In the genomic region with DNA sequence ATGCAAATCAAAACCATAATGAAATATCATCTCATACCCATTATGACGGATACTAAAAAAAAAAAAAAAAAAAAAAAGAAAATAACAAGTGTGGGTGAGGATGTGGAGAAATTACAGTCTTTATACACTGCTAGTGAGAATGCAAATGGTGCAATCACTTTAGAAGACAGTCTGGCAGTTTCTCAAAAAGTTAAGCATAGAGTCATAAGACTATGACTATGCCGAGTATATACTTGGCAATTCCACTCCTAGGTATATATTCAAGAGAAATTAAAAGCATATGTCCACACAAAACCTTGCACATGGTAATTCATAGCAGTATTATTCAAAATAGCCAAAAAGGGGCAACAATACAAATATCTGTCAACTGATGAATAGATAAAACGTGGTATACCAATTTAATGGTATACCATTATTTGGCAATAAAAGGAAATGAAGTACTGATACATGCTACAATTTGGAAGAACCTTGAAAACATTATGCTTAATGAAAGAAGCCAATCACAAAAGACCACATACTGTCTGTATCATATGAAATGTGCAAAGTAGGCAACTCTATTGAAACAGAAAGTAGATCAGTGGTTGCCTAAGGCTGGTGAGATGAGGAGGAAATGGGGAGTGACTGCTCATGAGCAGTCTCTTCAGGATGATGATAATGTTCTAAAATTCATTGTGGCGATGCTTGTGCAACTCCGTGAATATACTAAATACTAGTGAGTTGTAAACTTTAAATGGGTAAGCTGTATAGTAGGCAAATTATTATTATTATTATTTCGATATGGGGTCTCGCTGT, we compare ENCODE assay signal across 22 cellular contexts.
A peak's percentile ranks its signal among the peaks of the same experiment; 100 is the strongest.
DNase-seq lines count a peak whose midpoint lies in the region; ATAC-seq and TF ChIP-seq lines count a peak whose summit lies in the region.
"Had no signal": no experiment of that assay in that cellular context is flagged by ENCODE, and none has a peak within 500 bp of the region (broad histone marks: within the 10 kb centered on the region; RNA-seq: fewer than 3 reads in every experiment).

No MANE protein-coding gene starts in this region.

- H3K36me3 ChIP-seq in DND-41 (ENCODE audit: insufficient read depth, low read length), result no peaks in the 10 kb centered on the region
- no peaks in the 10 kb centered on the region for H3K36me3 ChIP-seq in HEK293 (ENCODE audit: control insufficient read depth in 2 of 2, insufficient read depth in 1 of 2, low read length in 2 of 2)
- H3K36me3 ChIP-seq in adipocyte (ENCODE audit: control insufficient read depth, insufficient read depth, low read length, severe bottlenecking), result no peaks in the 10 kb centered on the region
- H3K36me3 ChIP-seq in prostate gland, result no peaks in the 10 kb centered on the region
- H3K36me3 ChIP-seq: right atrium auricular region, WERI-Rb-1 had no signal

- WGBS in prostate gland, result 86% methylated on average over 7 of the region's 7 CpGs

- no peaks in the 10 kb centered on the region for H3K4me1 Mint-ChIP-seq in activated CD4-positive, alpha-beta T cell treated with anti-CD3 and anti-CD28 coated beads for 36 hours
- H3K4me1 Mint-ChIP-seq: activated naive CD8-positive, alpha-beta T cell treated with anti-CD3 and anti-CD28 coated beads for 36 hours had no signal

- H3K9me3 ChIP-seq in DND-41 (ENCODE audit: insufficient read depth, low read length, severe bottlenecking) (no peaks in the 10 kb centered on the region), HEK293 (ENCODE audit: control insufficient read depth, insufficient read depth, low read depth, low read length) (no peaks in the 10 kb centered on the region; the same call in 1 of the 2 replicates), adipocyte (ENCODE audit: control insufficient read depth, low read length) (no peaks in the 10 kb centered on the region), prostate gland (no peaks in the 10 kb centered on the region)
- H3K9me3 ChIP-seq: right atrium auricular region had no signal

- DNase-seq in DND-41 (no peak), adipocyte (ENCODE audit: low read depth) (peak; percentile 75), fibroblast of the aortic adventitia (ENCODE audit: low read depth) (peak; percentile 71), prostate gland (ENCODE audit: low spot score) (no peak), amniotic stem cell (lab: John Stamatoyannopoulos, UW) (no peak)
- DNase-seq in activated CD4-positive, alpha-beta T cell treated with anti-CD3 and anti-CD28 coated beads for 36 hours, result no peak
- DNase-seq: activated CD8-positive, alpha-beta T cell treated with anti-CD3 and anti-CD28 coated beads, Interleukin-2, amount 10 ng/mL, durations not matched to agents 7 days and 5 days; activated naive CD8-positive, alpha-beta T cell treated with anti-CD3 and anti-CD28 coated beads for 36 hours; activated T-cell treated with anti-CD3 and anti-CD28 coated beads, Interleukin-2, amount 50 U/mL, for 72 hours; CD4-positive, alpha-beta T cell; DMS153; Karpas-422; NCI-H1417 treated with DMSO at 0.1 percent for 48 hours; NCI-H524 treated with DMSO at 0.1 percent for 48 hours; occipital lobe; SIG-M5; stimulated activated CD4-positive, alpha-beta T cell treated with anti-CD3 and anti-CD28 coated beads, Interleukin-12 subunit alpha, Interleukin-12 subunit beta, amount 100 ng/mL, for 4 hours; T-helper 17 cell; WERI-Rb-1 had no signal

- H3K27me3 Mint-ChIP-seq in activated CD4-positive, alpha-beta T cell treated with anti-CD3 and anti-CD28 coated beads for 36 hours, result peaks cover 28% of the 10 kb centered on the region

- H3K36me3 Mint-ChIP-seq in activated CD4-positive, alpha-beta T cell treated with anti-CD3 and anti-CD28 coated beads for 36 hours (ENCODE audit: low read depth), result no peaks in the 10 kb centered on the region
- H3K36me3 Mint-ChIP-seq: activated naive CD8-positive, alpha-beta T cell treated with anti-CD3 and anti-CD28 coated beads for 36 hours had no signal

- POLR2A ChIA-PET in HEK293 (lab: Yijun Ruan, JAX), result no interaction called here
- POLR2A ChIA-PET in activated CD4-positive, alpha-beta T cell treated with anti-CD3 and anti-CD28 coated beads for 36 hours (lab: Charles Lee), result no interaction called here

- no peak for TF ChIP-seq POLR2A in prostate gland (IDR thresholded peaks at IDR 0.05)

- no peaks in the 10 kb centered on the region for H3K9me3 Mint-ChIP-seq in activated CD4-positive, alpha-beta T cell treated with anti-CD3 and anti-CD28 coated beads for 36 hours (ENCODE audit: low read depth)
- H3K9me3 Mint-ChIP-seq: activated T-cell treated with anti-CD3 and anti-CD28 coated beads, Interleukin-2, amount 50 U/mL, for 72 hours had no signal

- ATAC-seq in DND-41 (ENCODE audit: insufficient read depth, low read depth), result peak; percentile 57; the same call in 2 of the 3 replicates
- ATAC-seq in activated CD4-positive, alpha-beta T cell treated with anti-CD3 and anti-CD28 coated beads for 36 hours, result no peak
- ATAC-seq in HG03342 (IDR thresholded peaks at IDR 0.05; ENCODE audit: unreplicated experiment), result no peak
- ATAC-seq: activated CD8-positive, alpha-beta T cell treated with anti-CD3 and anti-CD28 coated beads, Interleukin-2, amount 10 ng/mL, durations not matched to agents 7 days and 5 days; T-helper 17 cell had no signal

- H3K4me1 ChIP-seq in DND-41 (ENCODE audit: insufficient read depth, low read length) (no peaks in the 10 kb centered on the region), HEK293 (ENCODE audit: control insufficient read depth, insufficient read depth, low read length) (no peaks in the 10 kb centered on the region), adipocyte (ENCODE audit: control insufficient read depth, insufficient read depth, low read length) (peaks cover 13% of the 10 kb centered on the region), prostate gland (replicated peaks) (no peaks in the 10 kb centered on the region)
- H3K4me1 ChIP-seq: right atrium auricular region had no signal

- H3K9ac ChIP-seq in DND-41 (ENCODE audit: low read depth, low read length) (no peak overlapping the region), adipocyte (ENCODE audit: low read length) (no peak overlapping the region)

- H3K79me2 ChIP-seq in DND-41 (ENCODE audit: insufficient read depth, low read length), result no peaks in the 10 kb centered on the region

- H3K27me3 ChIP-seq in DND-41 (ENCODE audit: insufficient read depth, low read length, poor library complexity), result peaks cover 2% of the 10 kb centered on the region
- no peaks in the 10 kb centered on the region for H3K27me3 ChIP-seq in adipocyte (replicated peaks; ENCODE audit: control insufficient read depth, insufficient read depth, low read length)
- H3K27me3 ChIP-seq in prostate gland (replicated peaks; ENCODE audit: insufficient read depth), result no peaks in the 10 kb centered on the region
- H3K27me3 ChIP-seq: right atrium auricular region had no signal

- no peak overlapping the region for H2AFZ ChIP-seq in DND-41 (ENCODE audit: low read depth, low read length)

- no peaks in the 10 kb centered on the region for H4K20me1 ChIP-seq in DND-41 (ENCODE audit: insufficient read depth, low read length)

- H3K4me3 ChIP-seq in DND-41 (ENCODE audit: low read depth in 1 of 2, low read length in 2 of 2) (no peak overlapping the region), HEK293 (ENCODE audit: low read depth, low read length) (no peak overlapping the region), adipocyte (ENCODE audit: low read length) (no peak overlapping the region), fibroblast of the aortic adventitia (ENCODE audit: low read depth, low read length) (no peak overlapping the region), prostate gland (no peak overlapping the region)
- H3K4me3 ChIP-seq: right atrium auricular region had no signal

- CTCF ChIA-PET in HEK293 (lab: Yijun Ruan, JAX), result no interaction called here
- CTCF ChIA-PET in activated CD4-positive, alpha-beta T cell treated with anti-CD3 and anti-CD28 coated beads for 36 hours (lab: Charles Lee), result no interaction called here

- H3K4me2 ChIP-seq in DND-41 (ENCODE audit: insufficient read depth, low read length), result no peak overlapping the region

- intact Hi-C loops in activated CD4-positive, alpha-beta T cell treated with anti-CD3 and anti-CD28 coated beads for 36 hours (cut with DNase I, micrococcal nuclease), result no loop called here
- intact Hi-C loops in prostate gland (cut with DNase I), result no loop called here

- H3K27ac Mint-ChIP-seq in activated CD4-positive, alpha-beta T cell treated with anti-CD3 and anti-CD28 coated beads for 36 hours, result no peak overlapping the region
- H3K27ac Mint-ChIP-seq: activated CD8-positive, alpha-beta T cell treated with anti-CD3 and anti-CD28 coated beads, Interleukin-2, amount 10 ng/mL, durations not matched to agents 7 days and 5 days; activated naive CD8-positive, alpha-beta T cell treated with anti-CD3 and anti-CD28 coated beads for 36 hours; activated T-cell treated with anti-CD3 and anti-CD28 coated beads, Interleukin-2, amount 50 U/mL, for 72 hours; CD4-positive, alpha-beta T cell; T-helper 17 cell had no signal

- H3K4me3 Mint-ChIP-seq in activated CD4-positive, alpha-beta T cell treated with anti-CD3 and anti-CD28 coated beads for 36 hours, result no peak overlapping the region
- H3K4me3 Mint-ChIP-seq: activated CD8-positive, alpha-beta T cell treated with anti-CD3 and anti-CD28 coated beads, Interleukin-2, amount 10 ng/mL, durations not matched to agents 7 days and 5 days; activated naive CD8-positive, alpha-beta T cell treated with anti-CD3 and anti-CD28 coated beads for 36 hours; activated T-cell treated with anti-CD3 and anti-CD28 coated beads, Interleukin-2, amount 50 U/mL, for 72 hours; CD4-positive, alpha-beta T cell; T-helper 17 cell had no signal

- no peak for TF ChIP-seq CTCF in DND-41 (IDR thresholded peaks at IDR 0.05; ENCODE audit: borderline replicate concordance, extremely low read depth, low read length, poor library complexity, severe bottlenecking)
- TF ChIP-seq CTCF in HEK293 (tag by site-specific recombination; IDR thresholded peaks at IDR 0.05), result no peak
- no peak for TF ChIP-seq CTCF in fibroblast of the aortic adventitia (IDR thresholded peaks at IDR 0.05; ENCODE audit: insufficient read depth, low read length)
- no peak for TF ChIP-seq CTCF in prostate gland (IDR thresholded peaks at IDR 0.05)

- H3K27ac ChIP-seq in DND-41 (ENCODE audit: low read length) (no peak overlapping the region), HEK293 (ENCODE audit: extremely low read depth, low read depth, low read length) (no peak overlapping the region), prostate gland (no peak overlapping the region)
- H3K27ac ChIP-seq: right atrium auricular region, WERI-Rb-1 had no signal

TF ChIP-seq in HEK293, 187 proteins besides CTCF, POLR2A, EP300 and RAD21 (continues in another document):
- TF ChIP-seq ZNF211 (tag by site-specific recombination; IDR thresholded peaks at IDR 0.05; ENCODE audit: low read depth), result peak; percentile 64; the same call in 1 of the 2 replicates
- no peak for TF ChIP-seq ZBTB20 (tag by site-specific recombination; IDR thresholded peaks at IDR 0.05)
- peak; percentile 14; the same call in 1 of the 2 replicates for TF ChIP-seq ZNF140 (tag by site-specific recombination; IDR thresholded peaks at IDR 0.05)

Comparison
In these comparisons a context has a peak if more than half of its experiments do, and no peak if none do; other contexts are left out.
1. DNase-seq: peak in adipocyte (single experiment) and fibroblast of the aortic adventitia (single experiment); none in DND-41 (single experiment), activated CD4-positive, alpha-beta T cell treated with anti-CD3 and anti-CD28 coated beads for 36 hours (single experiment), prostate gland (single experiment) and amniotic stem cell (single experiment).